25 cellular contexts compared by ENCODE assay signal in the genomic region with DNA sequence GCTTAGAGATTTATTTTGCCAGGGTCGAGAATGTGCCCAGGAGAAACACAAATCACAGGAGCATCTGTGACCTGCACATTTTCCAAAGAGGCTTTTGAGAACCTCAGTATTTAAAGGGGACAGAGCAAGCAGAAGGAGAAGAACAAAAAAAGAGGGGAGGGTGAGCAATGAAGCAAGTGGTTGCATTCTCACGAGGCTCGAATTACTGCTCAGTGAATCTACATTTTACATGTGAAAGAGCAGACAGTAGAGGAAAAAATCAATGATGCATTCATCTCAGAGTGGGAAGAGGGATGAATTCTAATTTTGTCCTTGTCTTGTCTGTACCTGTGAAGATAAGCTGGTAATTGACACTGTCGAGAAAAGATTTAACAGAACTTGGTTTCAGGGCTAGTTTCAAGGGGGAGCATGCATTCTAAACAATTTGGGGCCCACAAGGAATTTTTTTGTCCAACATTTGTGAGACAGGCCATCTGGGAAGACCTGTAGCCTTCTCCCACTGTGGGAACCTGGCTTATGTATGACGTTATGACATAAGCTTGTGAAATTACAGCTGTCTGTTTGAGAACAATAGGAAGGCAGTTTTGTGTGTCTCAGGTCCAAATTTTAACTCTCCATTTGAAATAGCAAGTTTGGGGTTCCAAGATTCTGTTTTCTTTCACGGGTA.
DNase-seq lines count a peak whose midpoint lies in the region; TF ChIP-seq lines count a peak whose summit lies in the region.
"Had no signal": no experiment of that assay in that cellular context is flagged by ENCODE, and none has a peak within 500 bp of the region (broad histone marks: within the 10 kb centered on the region; RNA-seq: fewer than 3 reads in every experiment).

No MANE protein-coding gene starts in this region.

- H3K9ac ChIP-seq in neuronal stem cell (ENCODE audit: low read depth, low read length, poor library complexity), result no peak overlapping the region

- no peak for TF ChIP-seq CTCF in CD14-positive monocyte (IDR thresholded peaks at IDR 0.05)

- H3K27me3 Mint-ChIP-seq in CD14-positive monocyte (ENCODE audit: low read depth in 3 of 3), result no peaks in the 10 kb centered on the region
- H3K27me3 Mint-ChIP-seq: activated CD8-positive, alpha-beta T cell treated with anti-CD3 and anti-CD28 coated beads for 36 hours had no signal

- no peak overlapping the region for H2BK12ac ChIP-seq in neuronal stem cell (ENCODE audit: low read length)

- no peak overlapping the region for H3K4me3 ChIP-seq in neuronal stem cell (ENCODE audit: low read length in 2 of 2)
- H3K4me3 ChIP-seq: psoas muscle, SK-N-MC had no signal

- H4K91ac ChIP-seq in neuronal stem cell (ENCODE audit: low read depth, low read length, poor library complexity), result no peak overlapping the region

- H3K4me3 Mint-ChIP-seq in CD14-positive monocyte, result no peak overlapping the region
- H3K4me3 Mint-ChIP-seq: activated CD8-positive, alpha-beta T cell treated with anti-CD3 and anti-CD28 coated beads for 36 hours; immature natural killer cell; T-helper 1 cell treated with Interleukin-12 subunit alpha and Interleukin-12 subunit beta and Interleukin-4 antibody, amounts not matched to agents 30 μg/mL and 1 μg/mL, for 36 hours had no signal

- H3K4me1 ChIP-seq in neuronal stem cell (ENCODE audit: control insufficient read depth in 2 of 2, insufficient read depth in 1 of 2, low read depth in 1 of 2, low read length in 2 of 2), result peaks cover 0 to 4% of the 10 kb centered on the region in 2 donors
- H3K4me1 ChIP-seq: psoas muscle had no signal

- H3K23ac ChIP-seq in neuronal stem cell (ENCODE audit: low read depth, low read length, poor library complexity), result no peak overlapping the region

- H3K36me3 ChIP-seq in neuronal stem cell (replicated peaks in 1 of 2; ENCODE audit: control insufficient read depth in 2 of 2, insufficient read depth in 2 of 2, low read length in 2 of 2), result no peaks in the 10 kb centered on the region

- no peak overlapping the region for H4K8ac ChIP-seq in neuronal stem cell (ENCODE audit: low read depth, low read length)

- no peak overlapping the region for H2BK15ac ChIP-seq in neuronal stem cell (ENCODE audit: low read length)

- H3K79me1 ChIP-seq in neuronal stem cell (ENCODE audit: low read depth, low read length), result no peaks in the 10 kb centered on the region

- no peak overlapping the region for H2BK120ac ChIP-seq in neuronal stem cell (ENCODE audit: low read depth, low read length)

- H3K9me3 ChIP-seq in neuronal stem cell (replicated peaks in 1 of 2; ENCODE audit: control insufficient read depth in 2 of 2, insufficient read depth in 1 of 2, low read depth in 1 of 2, low read length in 2 of 2), result peaks cover 2% of the 10 kb centered on the region in 2 donors
- H3K9me3 ChIP-seq: psoas muscle had no signal

- no peak overlapping the region for H3K14ac ChIP-seq in neuronal stem cell (ENCODE audit: low read length)

- H3K27ac Mint-ChIP-seq in CD14-positive monocyte, result no peak overlapping the region
- H3K27ac Mint-ChIP-seq: activated CD8-positive, alpha-beta T cell treated with anti-CD3 and anti-CD28 coated beads for 36 hours; activated naive CD4-positive, alpha-beta T cell treated with anti-CD3 and anti-CD28 coated beads, Interleukin-2, amount 50 U/mL, for 72 hours; activated T-helper 2 cell treated with anti-CD3 and anti-CD28 coated beads, Interferon-gamma antibody, Interleukin-2, Interleukin-4, amounts not matched to agents 10 μg/mL and 5 μg/mL and 100 μg/mL, durations not matched to agents 14 hours and 24 hours and 36 hours; immature natural killer cell; T-helper 1 cell treated with Interleukin-12 subunit alpha and Interleukin-12 subunit beta and Interleukin-4 antibody, amounts not matched to agents 30 μg/mL and 1 μg/mL, for 36 hours had no signal

- no peak overlapping the region for H2AK5ac ChIP-seq in neuronal stem cell (ENCODE audit: low read depth, low read length)

- DNase-seq in HCEC 1CT, result peak; percentile 7
- peak; percentile 79 for DNase-seq in NCI-H345 (lab: John Stamatoyannopoulos, UW)
- peak; percentile 57 for DNase-seq in iPS DF 19.7 (ENCODE audit: low read depth, low spot score)
- DNase-seq in neuronal stem cell (ENCODE audit: low spot score), result peak; percentile 6
- DNase-seq in CD14-positive monocyte (ENCODE audit: low spot score), result no peak
- no peak for DNase-seq in NCI-H1930 (lab: John Stamatoyannopoulos, UW)
- DNase-seq in NCI-H446 (lab: John Stamatoyannopoulos, UW), result no peak
- DNase-seq: activated CD4-positive, alpha-beta T cell treated with anti-CD3 and anti-CD28 coated beads for 1 hour; activated CD8-positive, alpha-beta T cell treated with anti-CD3 and anti-CD28 coated beads for 36 hours; Calu3; effector CD4-positive, alpha-beta T cell; immature natural killer cell; left colon; NCI-H1092 treated with DMSO at 0.1 percent for 48 hours; NCI-H748 treated with DMSO at 0.1 percent for 48 hours; occipital lobe; psoas muscle; stimulated activated naive CD4-positive, alpha-beta T cell had no signal

- H3K4me1 Mint-ChIP-seq in CD14-positive monocyte, result no peaks in the 10 kb centered on the region

- H3K27me3 ChIP-seq in neuronal stem cell (ENCODE audit: control insufficient read depth in 3 of 3, insufficient read depth in 3 of 3, low read depth in 1 of 3, low read length in 3 of 3), result no peaks in the 10 kb centered on the region

- no peaks in the 10 kb centered on the region for H3K36me3 Mint-ChIP-seq in CD14-positive monocyte
- H3K36me3 Mint-ChIP-seq: activated naive CD4-positive, alpha-beta T cell treated with anti-CD3 and anti-CD28 coated beads, Interleukin-2, amount 50 U/mL, for 72 hours had no signal

- peak overlapping the region; percentile 24 for H2AFZ ChIP-seq in neuronal stem cell (ENCODE audit: low read length)

- H3K4me2 ChIP-seq in neuronal stem cell (ENCODE audit: insufficient read depth, low read length, poor library complexity, severe bottlenecking), result no peak overlapping the region

- H2BK5ac ChIP-seq in neuronal stem cell (ENCODE audit: low read length), result no peak overlapping the region

- H3K9me3 Mint-ChIP-seq in CD14-positive monocyte, result peaks cover 0 to 18% (median 4%) of the 10 kb centered on the region in 7 donors
- H3K9me3 Mint-ChIP-seq: T-helper 1 cell treated with Interleukin-12 subunit alpha and Interleukin-12 subunit beta and Interleukin-4 antibody, amounts not matched to agents 30 μg/mL and 1 μg/mL, for 36 hours had no signal

- no peak overlapping the region for H3K18ac ChIP-seq in neuronal stem cell (ENCODE audit: low read length)

- no peak overlapping the region for H3K27ac ChIP-seq in neuronal stem cell (replicated peaks; ENCODE audit: low read length)
- H3K27ac ChIP-seq: C4-2B, epithelial cell of prostate, psoas muscle, RWPE1, SK-N-MC had no signal

- intact Hi-C loops in CD14-positive monocyte (cut with micrococcal nuclease), result no loop called here

- H3K4ac ChIP-seq in neuronal stem cell (ENCODE audit: low read length), result no peak overlapping the region

- no CpG with 5 or more reads among the region's 6 CpGs for WGBS in neuronal stem cell (ENCODE audit: extremely low coverage in 2 of 2, insufficient read length in 2 of 2, insufficient replicate concordance in 1 of 2), 2 donors

Comparison
In these comparisons a context has a peak if more than half of its experiments do, and no peak if none do; other contexts are left out.
1. DNase-seq: peak in HCEC 1CT (single experiment), NCI-H345 (single experiment), iPS DF 19.7 (single experiment) and neuronal stem cell (single experiment); none in CD14-positive monocyte (single experiment), NCI-H1930 (0 of 2) and NCI-H446 (0 of 2).